ENCODE assay signal across 16 cellular contexts in genomic region chr2:23706613-23707078, GRCh38.
"Had no signal": no experiment of that assay in that cellular context is flagged by ENCODE, and none has a peak within 500 bp of the region (broad histone marks: within the 10 kb centered on the region; RNA-seq: fewer than 3 reads in every experiment).

No MANE protein-coding gene starts in this region.

- H3K4me3 ChIP-seq: colonic mucosa, esophagus squamous epithelium, heart left ventricle, lung, tibial artery, vagina had no signal

- H3K36me3 ChIP-seq: colonic mucosa had no signal

- H3K27me3 ChIP-seq: colonic mucosa, esophagus squamous epithelium, heart left ventricle, tibial artery, vagina had no signal

- ATAC-seq: heart left ventricle; stimulated activated naive B cell treated with anti-CD40 and anti-IgM and Interleukin-4, amounts not matched to agents 10 μg/mL and 1 μg/mL and 100 μg/mL, for 72 hours had no signal

- H2AFZ ChIP-seq: parathyroid adenoma had no signal

- H3K9me3 ChIP-seq: colonic mucosa, esophagus squamous epithelium, heart left ventricle, tibial artery, vagina had no signal

- H3K9ac ChIP-seq: parathyroid adenoma had no signal

- H3K4me3 Mint-ChIP-seq: activated naive CD4-positive, alpha-beta T cell treated with anti-CD3 and anti-CD28 coated beads, Interleukin-2, amount 50 U/mL, for 24 hours; stimulated activated naive B cell treated with anti-CD40 and anti-IgM and Interleukin-4, amounts not matched to agents 10 μg/mL and 1 μg/mL and 100 μg/mL, for 72 hours had no signal

- H3K79me2 ChIP-seq: parathyroid adenoma had no signal

- H3K4me1 ChIP-seq: colonic mucosa, parathyroid adenoma, vagina had no signal

- H3K4me1 Mint-ChIP-seq: activated naive CD4-positive, alpha-beta T cell treated with anti-CD3 and anti-CD28 coated beads, Interleukin-2, amount 50 U/mL, for 24 hours; stimulated activated naive B cell treated with anti-CD40 and anti-IgM and Interleukin-4, amounts not matched to agents 10 μg/mL and 1 μg/mL and 100 μg/mL, for 72 hours had no signal

- H3K27ac ChIP-seq: colonic mucosa, parathyroid adenoma, tibial artery, vagina, WERI-Rb-1 had no signal

- H3K27ac Mint-ChIP-seq: activated naive CD4-positive, alpha-beta T cell treated with anti-CD3 and anti-CD28 coated beads, Interleukin-2, amount 50 U/mL, for 24 hours had no signal

- H3K9me3 Mint-ChIP-seq: activated naive CD4-positive, alpha-beta T cell treated with anti-CD3 and anti-CD28 coated beads, Interleukin-2, amount 50 U/mL, for 24 hours; stimulated activated naive B cell treated with anti-CD40 and anti-IgM and Interleukin-4, amounts not matched to agents 10 μg/mL and 1 μg/mL and 100 μg/mL, for 72 hours had no signal

- DNase-seq: activated CD4-positive, alpha-beta T cell treated with anti-CD3 and anti-CD28 coated beads, Interleukin-2, amount 50 U/mL, for 48 hours; central memory CD4-positive, alpha-beta T cell; colonic mucosa; esophagus squamous epithelium; foreskin fibroblast; heart left ventricle; midbrain; stimulated activated CD4-positive, alpha-beta T cell treated with anti-CD3 and anti-CD28 coated beads, Interleukin-4, amount 100 ng/mL, for 1 hour; stimulated activated naive B cell treated with anti-CD40 and anti-IgM and Interleukin-4, amounts not matched to agents 10 μg/mL and 1 μg/mL and 100 μg/mL, for 72 hours; T-helper 1 cell; WERI-Rb-1 had no signal

- H3K27me3 Mint-ChIP-seq: activated naive CD4-positive, alpha-beta T cell treated with anti-CD3 and anti-CD28 coated beads, Interleukin-2, amount 50 U/mL, for 24 hours; stimulated activated naive B cell treated with anti-CD40 and anti-IgM and Interleukin-4, amounts not matched to agents 10 μg/mL and 1 μg/mL and 100 μg/mL, for 72 hours had no signal
